1 cellular context compared by ENCODE assay signal in the genomic region with DNA sequence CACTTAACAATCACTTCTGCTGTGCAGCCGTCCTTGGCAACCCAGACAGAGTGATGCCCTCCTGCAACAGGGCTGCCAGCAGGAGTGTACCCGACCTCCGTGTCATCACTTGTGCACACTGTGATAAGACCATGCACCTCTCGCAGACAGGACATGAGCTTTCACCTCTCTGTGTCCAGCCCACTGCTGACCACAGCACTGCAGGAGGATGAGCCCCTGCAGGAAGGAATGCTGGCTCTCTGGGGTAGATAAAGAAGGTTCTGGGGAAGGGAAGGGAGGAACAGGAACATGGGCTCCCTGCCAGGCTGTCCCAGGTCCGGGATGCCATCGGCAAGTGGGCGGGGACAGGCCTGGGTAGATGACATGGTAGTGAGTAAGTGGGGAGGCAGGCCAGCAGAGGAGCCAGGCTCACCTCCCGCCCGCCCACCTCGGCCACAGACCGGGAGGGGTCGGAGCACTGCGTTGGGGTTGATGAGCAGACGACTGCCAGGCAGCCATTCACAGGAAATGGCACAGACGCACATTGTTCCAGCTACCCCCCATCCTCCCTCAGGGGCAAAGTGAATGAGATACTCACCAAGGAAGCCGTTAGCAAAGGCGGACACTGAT.
TF ChIP-seq lines count a peak whose summit lies in the region.

No MANE protein-coding gene starts in this region.

TF ChIP-seq in GM23338, 12 proteins besides CTCF, POLR2A, EP300 and RAD21 (continued from another document):
- TF ChIP-seq EZH2phosphoT487 (IDR thresholded peaks at IDR 0.05; ENCODE audit: unreplicated experiment) (no peak), ZNF331 (CRISPR knock-in tag; IDR thresholded peaks at IDR 0.05; ENCODE audit: low read depth) (no peak), STAT1 (IDR thresholded peaks at IDR 0.05; ENCODE audit: unreplicated experiment) (no peak)
- TF ChIP-seq, protein P1, sequence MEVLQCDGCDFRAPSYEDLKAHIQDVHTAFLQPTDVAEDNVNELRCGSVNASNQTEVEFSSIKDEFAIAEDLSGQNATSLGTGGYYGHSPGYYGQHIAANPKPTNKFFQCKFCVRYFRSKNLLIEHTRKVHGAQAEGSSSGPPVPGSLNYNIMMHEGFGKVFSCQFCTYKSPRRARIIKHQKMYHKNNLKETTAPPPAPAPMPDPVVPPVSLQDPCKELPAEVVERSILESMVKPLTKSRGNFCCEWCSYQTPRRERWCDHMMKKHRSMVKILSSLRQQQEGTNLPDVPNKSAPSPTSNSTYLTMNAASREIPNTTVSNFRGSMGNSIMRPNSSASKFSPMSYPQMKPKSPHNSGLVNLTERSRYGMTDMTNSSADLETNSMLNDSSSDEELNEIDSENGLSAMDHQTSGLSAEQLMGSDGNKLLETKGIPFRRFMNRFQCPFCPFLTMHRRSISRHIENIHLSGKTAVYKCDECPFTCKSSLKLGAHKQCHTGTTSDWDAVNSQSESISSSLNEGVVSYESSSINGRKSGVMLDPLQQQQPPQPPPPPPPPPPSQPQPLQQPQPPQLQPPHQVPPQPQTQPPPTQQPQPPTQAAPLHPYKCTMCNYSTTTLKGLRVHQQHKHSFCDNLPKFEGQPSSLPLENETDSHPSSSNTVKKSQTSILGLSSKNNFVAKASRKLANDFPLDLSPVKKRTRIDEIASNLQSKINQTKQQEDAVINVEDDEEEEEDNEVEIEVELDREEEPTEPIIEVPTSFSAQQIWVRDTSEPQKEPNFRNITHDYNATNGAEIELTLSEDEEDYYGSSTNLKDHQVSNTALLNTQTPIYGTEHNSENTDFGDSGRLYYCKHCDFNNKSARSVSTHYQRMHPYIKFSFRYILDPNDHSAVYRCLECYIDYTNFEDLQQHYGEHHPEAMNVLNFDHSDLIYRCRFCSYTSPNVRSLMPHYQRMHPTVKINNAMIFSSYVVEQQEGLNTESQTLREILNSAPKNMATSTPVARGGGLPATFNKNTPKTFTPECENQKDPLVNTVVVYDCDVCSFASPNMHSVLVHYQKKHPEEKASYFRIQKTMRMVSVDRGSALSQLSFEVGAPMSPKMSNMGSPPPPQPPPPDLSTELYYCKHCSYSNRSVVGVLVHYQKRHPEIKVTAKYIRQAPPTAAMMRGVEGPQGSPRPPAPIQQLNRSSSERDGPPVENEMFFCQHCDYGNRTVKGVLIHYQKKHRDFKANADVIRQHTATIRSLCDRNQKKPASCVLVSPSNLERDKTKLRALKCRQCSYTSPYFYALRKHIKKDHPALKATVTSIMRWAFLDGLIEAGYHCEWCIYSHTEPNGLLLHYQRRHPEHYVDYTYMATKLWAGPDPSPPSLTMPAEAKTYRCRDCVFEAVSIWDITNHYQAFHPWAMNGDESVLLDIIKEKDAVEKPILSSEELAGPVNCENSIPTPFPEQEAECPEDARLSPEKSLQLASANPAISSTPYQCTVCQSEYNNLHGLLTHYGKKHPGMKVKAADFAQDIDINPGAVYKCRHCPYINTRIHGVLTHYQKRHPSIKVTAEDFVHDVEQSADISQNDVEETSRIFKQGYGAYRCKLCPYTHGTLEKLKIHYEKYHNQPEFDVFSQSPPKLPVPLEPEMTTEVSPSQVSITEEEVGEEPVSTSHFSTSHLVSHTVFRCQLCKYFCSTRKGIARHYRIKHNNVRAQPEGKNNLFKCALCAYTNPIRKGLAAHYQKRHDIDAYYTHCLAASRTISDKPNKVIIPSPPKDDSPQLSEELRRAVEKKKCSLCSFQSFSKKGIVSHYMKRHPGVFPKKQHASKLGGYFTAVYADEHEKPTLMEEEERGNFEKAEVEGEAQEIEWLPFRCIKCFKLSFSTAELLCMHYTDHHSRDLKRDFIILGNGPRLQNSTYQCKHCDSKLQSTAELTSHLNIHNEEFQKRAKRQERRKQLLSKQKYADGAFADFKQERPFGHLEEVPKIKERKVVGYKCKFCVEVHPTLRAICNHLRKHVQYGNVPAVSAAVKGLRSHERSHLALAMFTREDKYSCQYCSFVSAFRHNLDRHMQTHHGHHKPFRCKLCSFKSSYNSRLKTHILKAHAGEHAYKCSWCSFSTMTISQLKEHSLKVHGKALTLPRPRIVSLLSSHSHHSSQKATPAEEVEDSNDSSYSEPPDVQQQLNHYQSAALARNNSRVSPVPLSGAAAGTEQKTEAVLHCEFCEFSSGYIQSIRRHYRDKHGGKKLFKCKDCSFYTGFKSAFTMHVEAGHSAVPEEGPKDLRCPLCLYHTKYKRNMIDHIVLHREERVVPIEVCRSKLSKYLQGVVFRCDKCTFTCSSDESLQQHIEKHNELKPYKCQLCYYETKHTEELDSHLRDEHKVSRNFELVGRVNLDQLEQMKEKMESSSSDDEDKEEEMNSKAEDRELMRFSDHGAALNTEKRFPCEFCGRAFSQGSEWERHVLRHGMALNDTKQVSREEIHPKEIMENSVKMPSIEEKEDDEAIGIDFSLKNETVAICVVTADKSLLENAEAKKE (CRISPR knock-in tag; IDR thresholded peaks at IDR 0.05), result no peak
